ENCODE assay signal across 15 cellular contexts in genomic region chr21:41406340-41406739, GRCh38. TPM values are rescaled to one million over a fixed set of nuclear protein-coding genes. Genes with fewer than 3 reads are reported as not detected.
"Had no signal": no experiment of that assay in that cellular context is flagged by ENCODE, and none has a peak within 500 bp of the region (broad histone marks: within the 10 kb centered on the region; RNA-seq: fewer than 3 reads in every experiment).

No MANE protein-coding gene starts in this region.

- H3K36me3 ChIP-seq: adrenal gland, cardiac muscle cell had no signal

- H3K27me3 ChIP-seq: adrenal gland, cardiac muscle cell, suprapubic skin had no signal

- H3K27ac ChIP-seq: adrenal gland, cardiac muscle cell, suprapubic skin had no signal

- H3K4me1 ChIP-seq: adrenal gland had no signal

- H3K4me3 ChIP-seq: adrenal gland, cardiac muscle cell, suprapubic skin had no signal

- H3K9me3 ChIP-seq: adrenal gland, suprapubic skin had no signal

- ATAC-seq: activated CD8-positive, alpha-beta memory T cell treated with anti-CD3 and anti-CD28 coated beads, Interleukin-2, amount 10 ng/mL, durations not matched to agents 7 days and 5 days; left colon; natural killer cell; sciatic nerve had no signal

- DNase-seq: activated CD4-positive, alpha-beta T cell treated with anti-CD3 and anti-CD28 coated beads, Interleukin-2, amount 50 U/mL, for 48 hours; activated CD4-positive, CD25-positive, alpha-beta regulatory T cell treated with anti-CD3 and anti-CD28 coated beads, Interleukin-2, amount 50 U/mL, for 72 hours; activated CD8-positive, alpha-beta memory T cell treated with anti-CD3 and anti-CD28 coated beads, Interleukin-2, amount 10 ng/mL, durations not matched to agents 7 days and 5 days; activated naive CD4-positive, alpha-beta T cell treated with anti-CD3 and anti-CD28 coated beads, Interleukin-2, amount 10 ng/mL, durations not matched to agents 7 days and 5 days; activated T-cell treated with anti-CD3 and anti-CD28 coated beads, Interleukin-2, amount 50 U/mL, for 24 hours; erythroblast; left colon; natural killer cell; nucleus accumbens; T-helper 1 cell; T1000 had no signal

RNA-seq across cellular contexts. Expression of gene MX1, which starts 19.7 kb away (rescaled TPM):
- total RNA-seq: cardiac muscle cell had no signal
